10 cellular contexts compared by ENCODE assay signal in the genomic region with DNA sequence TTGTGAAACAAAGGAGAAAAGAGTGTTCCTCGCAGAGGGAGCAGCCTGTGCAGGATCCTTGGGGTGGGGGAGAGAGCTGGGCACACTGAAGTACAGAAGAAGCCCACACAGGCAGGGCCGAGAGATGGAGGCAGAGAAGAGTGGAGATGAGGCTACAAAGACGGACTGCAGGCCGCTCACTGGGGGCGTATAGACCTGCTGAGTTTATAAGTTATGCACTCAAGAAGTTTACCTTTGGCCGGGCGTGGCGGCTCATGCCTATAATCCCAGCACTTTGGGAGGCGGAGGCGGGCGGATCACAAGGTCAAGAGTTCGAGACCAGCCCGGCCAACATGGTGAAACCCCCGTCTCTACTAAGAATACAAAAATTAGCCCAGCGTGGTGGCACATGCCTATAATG. TPM values are rescaled to one million over a fixed set of nuclear protein-coding genes. Genes with fewer than 3 reads are reported as not detected.
"Had no signal": no experiment of that assay in that cellular context is flagged by ENCODE, and none has a peak within 500 bp of the region (broad histone marks: within the 10 kb centered on the region; RNA-seq: fewer than 3 reads in every experiment).

No MANE protein-coding gene starts in this region.

RNA-seq across cellular contexts. Expression of a gene that starts 7.6 kb away (rescaled TPM):
- total RNA-seq: activated B cell treated with CpG ODN at 0.5 μM for 24 hours; activated CD8-positive, alpha-beta T cell treated with anti-CD3 and anti-CD28 coated beads for 36 hours; activated T-cell treated with anti-CD3 and anti-CD28 coated beads, Interleukin-2, amount 50 U/mL, for 4 hours; adrenal gland; endothelial cell of umbilical vein; lower lobe of right lung; naive thymus-derived CD8-positive, alpha-beta T cell; skeletal muscle tissue; ureter had no signal
- polyA plus RNA-seq: adrenal gland; endothelial cell of umbilical vein; naive thymus-derived CD8-positive, alpha-beta T cell had no signal

RNA-seq across cellular contexts. Expression of a gene that starts 16.2 kb away (rescaled TPM):
- total RNA-seq: activated B cell treated with CpG ODN at 0.5 μM for 24 hours, SK-MEL-5 had no signal
- polyA plus RNA-seq: naive thymus-derived CD8-positive, alpha-beta T cell had no signal
